Comparison of ENCODE assay signal across 11 cellular contexts in genomic region chr1:32878183-32878582, GRCh38. TPM values are rescaled to one million over a fixed set of nuclear protein-coding genes. Genes with fewer than 3 reads are reported as not detected.
DNase-seq lines count a peak whose midpoint lies in the region; ATAC-seq lines count a peak whose summit lies in the region.
"Had no signal": no experiment of that assay in that cellular context is flagged by ENCODE, and none has a peak within 500 bp of the region (broad histone marks: within the 10 kb centered on the region; RNA-seq: fewer than 3 reads in every experiment).

No MANE protein-coding gene starts in this region.

- peak; percentile 5 for DNase-seq in A172 (ENCODE audit: low spot score)
- DNase-seq in DMS79 treated with DMSO at 0.1 percent for 48 hours (lab: John Stamatoyannopoulos, UW) = peak; percentile 25
- peak; percentile 73 for DNase-seq in NCI-H69 (lab: John Stamatoyannopoulos, UW)
- DNase-seq in fibroblast of gingiva (ENCODE audit: low read depth) = peak; percentile 6
- DNase-seq in NCI-H446 treated with DMSO at 0.1 percent for 48 hours (lab: John Stamatoyannopoulos, UW) = no peak
- DNase-seq: OCI-M1 had no signal

- ATAC-seq in HG03159 (IDR thresholded peaks at IDR 0.05; ENCODE audit: unreplicated experiment) (no peak), HG03521 (IDR thresholded peaks at IDR 0.05; ENCODE audit: unreplicated experiment) (no peak), GM21529 (IDR thresholded peaks at IDR 0.05; ENCODE audit: unreplicated experiment) (no peak)

RNA-seq across cellular contexts. Expression of gene FNDC5, which starts 7.5 kb away (rescaled TPM):
- 0.41 TPM in 1 of 2 replicates, not detected in the other for total RNA-seq in A172 (2014; rRNA removed; shearing (Covaris generic))

RNA-seq across cellular contexts. Expression of gene HPCA, which starts 8.1 kb away (rescaled TPM):
- not detected in 2 replicates for total RNA-seq in A172 (2014; rRNA removed; shearing (Covaris generic))
- total RNA-seq: skeletal muscle tissue, urinary bladder had no signal

RNA-seq across cellular contexts. Expression of gene TMEM54, which starts 23.0 kb away (rescaled TPM):
- 47.5 and 76.9 TPM in 2 replicates for total RNA-seq in A172 (2014; rRNA removed; shearing (Covaris generic))
